ENCODE assay signal across 9 cellular contexts in genomic region chr1:224851210-224851849, GRCh38.
DNase-seq lines count a peak whose midpoint lies in the region; ATAC-seq and TF ChIP-seq lines count a peak whose summit lies in the region.
"Had no signal": no experiment of that assay in that cellular context is flagged by ENCODE, and none has a peak within 500 bp of the region (broad histone marks: within the 10 kb centered on the region; RNA-seq: fewer than 3 reads in every experiment).

No MANE protein-coding gene starts in this region.

- ATAC-seq in left lung = peak; percentile 91

- peak; percentile 81 for TF ChIP-seq CTCF in chondrocyte (IDR thresholded peaks at IDR 0.05)
- peak; percentile 55 to 63 for TF ChIP-seq CTCF in left lung (IDR thresholded peaks at IDR 0.05)

- no peak overlapping the region for H3K4me3 Mint-ChIP-seq in chondrocyte (ENCODE audit: unreplicated experiment)

- H3K27ac Mint-ChIP-seq in chondrocyte (ENCODE audit: unreplicated experiment) = no peak overlapping the region

- H3K9me3 Mint-ChIP-seq in chondrocyte (ENCODE audit: low read depth) = no peaks in the 10 kb centered on the region

- H3K4me1 ChIP-seq in left lung = no peaks in the 10 kb centered on the region
- H3K4me1 ChIP-seq: BLaER1 had no signal

- no peaks in the 10 kb centered on the region for H3K36me3 Mint-ChIP-seq in chondrocyte (ENCODE audit: low read depth)

- H3K27me3 Mint-ChIP-seq in chondrocyte (ENCODE audit: low read depth) = peaks cover 14% of the 10 kb centered on the region

- intact Hi-C loops in left lung (cut with DNase I) = loop anchor here in 1 of 2 donors (5.0 kb wide), 1 partner anchor 339 kb away; no protein-coding TSS in a partner anchor

- H3K27me3 ChIP-seq in left lung = no peaks in the 10 kb centered on the region
- H3K27me3 ChIP-seq: BLaER1 had no signal

- H3K27ac ChIP-seq in left lung = no peak overlapping the region
- H3K27ac ChIP-seq: BLaER1 had no signal

- DNase-seq in NCI-H146 (lab: John Stamatoyannopoulos, UW) (peak; percentile 21), NCI-H146 treated with DMSO at 0.1 percent for 48 hours (lab: John Stamatoyannopoulos, UW; ENCODE audit: unreplicated experiment) (no peak), HCEC 1CT (peak; percentile 43), NCI-H1694 (lab: John Stamatoyannopoulos, UW) (peak; percentile 49), chondrocyte (ENCODE audit: low spot score) (no peak), left lung (peak; percentile 52 to 70)
- DNase-seq in activated CD4-positive, CD25-positive, alpha-beta regulatory T cell treated with anti-CD3 and anti-CD28 coated beads, Interleukin-2, amount 50 U/mL, for 72 hours = peak; percentile 58
- DNase-seq in stimulated activated CD8-positive, alpha-beta memory T cell treated with anti-CD3 and anti-CD28 coated beads, Interleukin-12 subunit alpha, Interleukin-12 subunit beta, amount 100 ng/mL, for 1 hour (ENCODE audit: low read depth) = peak; percentile 30

- H3K36me3 ChIP-seq in left lung = no peaks in the 10 kb centered on the region
- H3K36me3 ChIP-seq: BLaER1 had no signal

- H3K4me1 Mint-ChIP-seq in chondrocyte (ENCODE audit: low read depth) = no peaks in the 10 kb centered on the region

- H3K4me3 ChIP-seq in left lung = no peak overlapping the region
- H3K4me3 ChIP-seq: BLaER1 had no signal

- no peaks in the 10 kb centered on the region for H3K9me3 ChIP-seq in left lung
- H3K9me3 ChIP-seq: BLaER1 had no signal

Comparison
In these comparisons a context has a peak if more than half of its experiments do, and no peak if none do; other contexts are left out.
1. DNase-seq: peak in NCI-H146 (single experiment), HCEC 1CT (single experiment), NCI-H1694 (single experiment), activated CD4-positive, CD25-positive, alpha-beta regulatory T cell treated with anti-CD3 and anti-CD28 coated beads, Interleukin-2, amount 50 U/mL, for 72 hours (single experiment), left lung (2 of 2) and stimulated activated CD8-positive, alpha-beta memory T cell treated with anti-CD3 and anti-CD28 coated beads, Interleukin-12 subunit alpha, Interleukin-12 subunit beta, amount 100 ng/mL, for 1 hour (single experiment); none in NCI-H146 treated with DMSO at 0.1 percent for 48 hours (single experiment) and chondrocyte (single experiment).